Comparison of ENCODE assay signal across 8 cellular contexts in the genomic region with DNA sequence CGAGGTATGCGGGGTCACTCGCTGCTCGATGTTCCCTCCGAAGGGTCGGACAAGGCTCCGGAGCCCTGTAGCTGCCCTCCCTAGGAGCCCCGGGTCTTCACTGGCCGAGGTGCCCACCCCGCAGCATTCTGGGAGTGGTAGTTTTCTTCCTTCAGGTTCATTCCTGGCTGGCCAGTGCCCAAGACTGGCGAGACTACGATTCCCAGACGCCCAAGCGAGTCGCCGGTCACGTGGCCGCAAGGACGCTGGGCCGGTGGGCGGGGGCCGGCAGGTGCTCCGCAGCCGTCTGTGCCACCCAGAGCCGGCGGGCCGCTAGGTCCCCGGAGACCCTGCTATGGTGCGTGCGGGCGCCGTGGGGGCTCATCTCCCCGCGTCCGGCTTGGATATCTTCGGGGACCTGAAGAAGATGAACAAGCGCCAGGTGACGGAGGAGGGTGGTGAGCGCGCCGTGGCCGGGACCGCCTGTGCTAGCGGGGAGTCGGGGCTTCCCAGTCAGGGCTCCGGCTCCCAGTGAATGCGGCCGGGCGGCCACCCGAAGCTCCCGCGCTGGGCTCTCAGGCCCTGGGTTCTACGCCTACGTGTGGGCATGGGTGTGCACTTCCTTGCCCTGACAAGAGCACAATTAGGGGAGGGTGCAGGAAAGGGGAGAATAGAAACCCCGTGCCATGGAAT. TPM values are rescaled to one million over a fixed set of nuclear protein-coding genes. Genes with fewer than 3 reads are reported as not detected.
A peak's percentile ranks its signal among the peaks of the same experiment; 100 is the strongest.
DNase-seq lines count a peak whose midpoint lies in the region; ATAC-seq lines count a peak whose summit lies in the region.

A gene (plus strand): TSS at position 270 of the 672 bp plus-strand sequence. CDS start 65 bp downstream, at position 335.

- no peaks in the 10 kb centered on the region for H3K27me3 ChIP-seq in CD4-positive, alpha-beta memory T cell (ENCODE audit: insufficient read depth, low read length)

- H3K27me3 Mint-ChIP-seq in CD4-positive, alpha-beta memory T cell = peaks cover 5 to 6% of the 10 kb centered on the region in 2 donors

- H3K36me3 ChIP-seq in CD4-positive, alpha-beta memory T cell (ENCODE audit: insufficient read depth, low read length) = no peaks in the 10 kb centered on the region

- peak within 1 kb of the TSS; percentile 91 for H3K27ac ChIP-seq in CD4-positive, alpha-beta memory T cell (ENCODE audit: low read depth, low read length)

- CTCF ChIA-PET in CD4-positive, alpha-beta memory T cell (lab: Charles Lee; ENCODE audit: partially characterized antibody) = no interaction called here

- H3K4me1 Mint-ChIP-seq in CD4-positive, alpha-beta memory T cell = peaks cover 29 to 53% (median 39%) of the 10 kb centered on the region in 4 donors

- H3K9me3 Mint-ChIP-seq in CD4-positive, alpha-beta memory T cell = peaks cover 0 to 2% (median 0%) of the 10 kb centered on the region in 8 donors

- peaks cover 0 to 5% of the 10 kb centered on the region in 2 donors for H3K36me3 Mint-ChIP-seq in CD4-positive, alpha-beta memory T cell

- intact Hi-C loops in CD4-positive, alpha-beta memory T cell (cut with micrococcal nuclease) = loop anchor here (1.0 to 2.0 kb wide), 5 partner anchors 55 to 1509 kb away; a partner anchor contains a TSS

- ATAC-seq in GM19467 (IDR thresholded peaks at IDR 0.05; ENCODE audit: unreplicated experiment) = peak; percentile 90

- H3K27ac Mint-ChIP-seq in CD4-positive, alpha-beta memory T cell = peak within 1 kb of the TSS; percentile 99 to 100 (median 100)

- POLR2A ChIA-PET in CD4-positive, alpha-beta memory T cell (lab: Charles Lee; ENCODE audit: partially characterized antibody) = interaction anchor here (1.3 to 1.8 kb wide), 6 partner anchors 12 to 468 kb away, joined by 3 to 7 read pairs (median 3); a partner anchor contains a TSS

- peak; percentile 98 to 99 (median 98) for DNase-seq in CD4-positive, alpha-beta memory T cell
- peak; percentile 89 for DNase-seq in HS-27A (ENCODE audit: low read depth)
- peak; percentile 74 for DNase-seq in NK-92 (lab: John Stamatoyannopoulos, UW; ENCODE audit: unreplicated experiment)
- peak; percentile 97 for DNase-seq in activated CD8-positive, alpha-beta memory T cell treated with anti-CD3 and anti-CD28 coated beads for 24 hours
- peak; percentile 91 for DNase-seq in effector CD8-positive, alpha-beta T cell (lab: John Stamatoyannopoulos, UW)
- peak; percentile 96 to 98 for DNase-seq in lung microvascular endothelial cell (ENCODE audit: low read depth in 2 of 2)
- DNase-seq in stimulated activated CD4-positive, alpha-beta T cell treated with anti-CD3 and anti-CD28 coated beads, TNF-alpha, amount 100 ng/mL, for 48 hours (ENCODE audit: low read depth in 3 of 3) = peak; percentile 83 to 94 (median 91)

- peaks cover 46% of the 10 kb centered on the region for H3K4me1 ChIP-seq in CD4-positive, alpha-beta memory T cell (ENCODE audit: insufficient read depth, low read length)

- peak within 1 kb of the TSS; percentile 59 to 88 for H3K4me3 ChIP-seq in CD4-positive, alpha-beta memory T cell (ENCODE audit: low read length in 2 of 2)

- H3K9me3 ChIP-seq in CD4-positive, alpha-beta memory T cell (ENCODE audit: control insufficient read depth in 1 of 2, low read length in 2 of 2) = no peaks in the 10 kb centered on the region

- H3K4me3 Mint-ChIP-seq in CD4-positive, alpha-beta memory T cell = peak within 1 kb of the TSS; percentile 92 to 97 (median 95)

RNA-seq across cellular contexts. Expression of the gene that starts here (rescaled TPM):
- 10 to 100 TPM; 85.1 to 89.3 TPM for total RNA-seq in CD4-positive, alpha-beta memory T cell
- 100 to 1,000 TPM; 213 to 271 TPM for polyA plus RNA-seq in CD4-positive, alpha-beta memory T cell
- total RNA-seq in lung microvascular endothelial cell = 18.5 and 21.4 TPM in 2 replicates

Comparison
In these comparisons a context has a peak if more than half of its experiments do, and no peak if none do; other contexts are left out.
1. Peak in every context shown above with its lines: DNase-seq, ATAC-seq, H3K4me3 ChIP-seq and H3K27ac ChIP-seq.